Comparison of ENCODE assay signal across 3 cellular contexts in genomic region chr1:1988061-1988945, GRCh38.
TF ChIP-seq lines count a peak whose summit lies in the region.

No MANE protein-coding gene starts in this region.

TF ChIP-seq in SK-N-SH, 30 proteins besides CTCF, POLR2A, EP300 and RAD21:
- no peak for TF ChIP-seq USF1 (IDR thresholded peaks at IDR 0.05; ENCODE audit: borderline replicate concordance, low read depth)
- no peak for TF ChIP-seq FOXM1 (IDR thresholded peaks at IDR 0.05; ENCODE audit: low read depth)
- no peak for TF ChIP-seq ZBTB33 (IDR thresholded peaks at IDR 0.05; ENCODE audit: borderline replicate concordance, low read depth)
- no peak for TF ChIP-seq IRF3 (IDR thresholded peaks at IDR 0.05; ENCODE audit: low read depth, low read length)
- no peak for TF ChIP-seq FOXJ3 (CRISPR knock-in tag; IDR thresholded peaks at IDR 0.05)
- no peak for TF ChIP-seq TAF1 (IDR thresholded peaks at IDR 0.05; ENCODE audit: borderline replicate concordance, low read depth, low read length)
- TF ChIP-seq RXRA (IDR thresholded peaks at IDR 0.05; ENCODE audit: borderline replicate concordance, low read depth): no peak
- TF ChIP-seq, protein P1, sequence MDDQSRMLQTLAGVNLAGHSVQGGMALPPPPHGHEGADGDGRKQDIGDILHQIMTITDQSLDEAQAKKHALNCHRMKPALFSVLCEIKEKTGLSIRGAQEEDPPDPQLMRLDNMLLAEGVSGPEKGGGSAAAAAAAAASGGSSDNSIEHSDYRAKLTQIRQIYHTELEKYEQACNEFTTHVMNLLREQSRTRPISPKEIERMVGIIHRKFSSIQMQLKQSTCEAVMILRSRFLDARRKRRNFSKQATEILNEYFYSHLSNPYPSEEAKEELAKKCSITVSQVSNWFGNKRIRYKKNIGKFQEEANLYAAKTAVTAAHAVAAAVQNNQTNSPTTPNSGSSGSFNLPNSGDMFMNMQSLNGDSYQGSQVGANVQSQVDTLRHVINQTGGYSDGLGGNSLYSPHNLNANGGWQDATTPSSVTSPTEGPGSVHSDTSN (IDR thresholded peaks at IDR 0.05): no peak
- TF ChIP-seq CHD2 (IDR thresholded peaks at IDR 0.05; ENCODE audit: low read length, partially characterized antibody): no peak
- TF ChIP-seq MEF2A (IDR thresholded peaks at IDR 0.05; ENCODE audit: borderline replicate concordance, low read depth): no peak
- no peak for TF ChIP-seq RCOR1 (IDR thresholded peaks at IDR 0.05; ENCODE audit: low read length)
- no peak for TF ChIP-seq MXI1 (IDR thresholded peaks at IDR 0.05; ENCODE audit: low read depth, low read length)
- TF ChIP-seq GATA2 (CRISPR knock-in tag; IDR thresholded peaks at IDR 0.05): no peak
- TF ChIP-seq RFX5 (IDR thresholded peaks at IDR 0.05; ENCODE audit: low read length): no peak
TF ChIP-seq in SK-N-SH: peak in this region for 0.

TF ChIP-seq in SK-N-SH treated with all-trans-retinoic acid at 6 μM for 48 hours, 23 proteins besides CTCF, POLR2A, EP300 and RAD21:
- TF ChIP-seq CSDC2 (CRISPR knock-in tag; IDR thresholded peaks at IDR 0.05) (no peak), SNAI2 (CRISPR knock-in tag; IDR thresholded peaks at IDR 0.05) (no peak), ISL1 (CRISPR knock-in tag; IDR thresholded peaks at IDR 0.05) (no peak), ZFP3 (CRISPR knock-in tag; IDR thresholded peaks at IDR 0.05) (no peak), ESRRG (CRISPR knock-in tag; IDR thresholded peaks at IDR 0.05) (no peak), BACH2 (CRISPR knock-in tag; IDR thresholded peaks at IDR 0.05; ENCODE audit: borderline replicate concordance) (no peak), ZNF565 (CRISPR knock-in tag; conservative IDR thresholded peaks at IDR 0.05; ENCODE audit: low read depth) (no peak), TCF4 (CRISPR knock-in tag; IDR thresholded peaks at IDR 0.05; ENCODE audit: borderline replicate concordance) (no peak), GLIS3 (CRISPR knock-in tag; IDR thresholded peaks at IDR 0.05) (no peak), ZC3H10 (CRISPR knock-in tag; IDR thresholded peaks at IDR 0.05) (no peak), ZNF8 (CRISPR knock-in tag; IDR thresholded peaks at IDR 0.05) (no peak), ARNTL (CRISPR knock-in tag; IDR thresholded peaks at IDR 0.05; ENCODE audit: borderline replicate concordance, low read depth) (no peak), TOX (CRISPR knock-in tag; IDR thresholded peaks at IDR 0.05; ENCODE audit: borderline replicate concordance) (no peak)
- TF ChIP-seq, protein P2, sequence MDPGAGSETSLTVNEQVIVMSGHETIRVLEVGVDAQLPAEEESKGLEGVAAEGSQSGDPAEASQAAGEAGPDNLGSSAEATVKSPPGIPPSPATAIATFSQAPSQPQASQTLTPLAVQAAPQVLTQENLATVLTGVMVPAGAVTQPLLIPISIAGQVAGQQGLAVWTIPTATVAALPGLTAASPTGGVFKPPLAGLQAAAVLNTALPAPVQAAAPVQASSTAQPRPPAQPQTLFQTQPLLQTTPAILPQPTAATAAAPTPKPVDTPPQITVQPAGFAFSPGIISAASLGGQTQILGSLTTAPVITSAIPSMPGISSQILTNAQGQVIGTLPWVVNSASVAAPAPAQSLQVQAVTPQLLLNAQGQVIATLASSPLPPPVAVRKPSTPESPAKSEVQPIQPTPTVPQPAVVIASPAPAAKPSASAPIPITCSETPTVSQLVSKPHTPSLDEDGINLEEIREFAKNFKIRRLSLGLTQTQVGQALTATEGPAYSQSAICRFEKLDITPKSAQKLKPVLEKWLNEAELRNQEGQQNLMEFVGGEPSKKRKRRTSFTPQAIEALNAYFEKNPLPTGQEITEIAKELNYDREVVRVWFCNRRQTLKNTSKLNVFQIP (CRISPR knock-in tag; IDR thresholded peaks at IDR 0.05; ENCODE audit: borderline replicate concordance, low read depth): no peak

TF ChIP-seq in H1, 55 proteins besides CTCF, POLR2A, EP300 and RAD21:
- TF ChIP-seq NANOG (IDR thresholded peaks at IDR 0.05; ENCODE audit: insufficient read depth, low read depth, low read length, poor library complexity, severe bottlenecking) (no peak), SP4 (IDR thresholded peaks at IDR 0.05; ENCODE audit: low read length) (no peak), CBX5 (IDR thresholded peaks at IDR 0.05; ENCODE audit: low read depth, low read length) (no peak), TCF12 (IDR thresholded peaks at IDR 0.05; ENCODE audit: low read depth, low read length) (no peak), HDAC6 (IDR thresholded peaks at IDR 0.05; ENCODE audit: low read depth, low read length) (no peak), NRF1 (IDR thresholded peaks at IDR 0.05; ENCODE audit: low read depth, low read length) (no peak), BRCA1 (IDR thresholded peaks at IDR 0.05; ENCODE audit: low read depth, low read length) (no peak)
